Comparison of ENCODE assay signal across 21 cellular contexts in genomic region chr5:98498028-98498427, GRCh38.
"Had no signal": no experiment of that assay in that cellular context is flagged by ENCODE, and none has a peak within 500 bp of the region (broad histone marks: within the 10 kb centered on the region; RNA-seq: fewer than 3 reads in every experiment).

No MANE protein-coding gene starts in this region.

- H3K27ac ChIP-seq: adrenal gland, WERI-Rb-1 had no signal

- H3K27me3 ChIP-seq: adrenal gland had no signal

- FAIRE-seq: RCC 7860 had no signal

- H3K4me3 ChIP-seq: adrenal gland had no signal

- ATAC-seq: activated CD4-positive, CD25-positive, alpha-beta regulatory T cell treated with anti-CD3 and anti-CD28 coated beads, Interleukin-2, amount 50 U/mL, for 24 hours; activated CD8-positive, alpha-beta T cell treated with anti-CD3 and anti-CD28 coated beads for 36 hours; PC-3 had no signal

- DNase-seq: activated CD4-positive, alpha-beta T cell treated with anti-CD3 and anti-CD28 coated beads for 4 hours; activated CD8-positive, alpha-beta memory T cell treated with anti-CD3 and anti-CD28 coated beads, Interleukin-2, amount 50 U/mL, for 4 hours; activated CD8-positive, alpha-beta T cell treated with anti-CD3 and anti-CD28 coated beads for 36 hours; activated naive CD4-positive, alpha-beta T cell treated with anti-CD3 and anti-CD28 coated beads, Interleukin-2, amount 50 U/mL, for 16 hours; activated naive CD8-positive, alpha-beta T cell treated with anti-CD3 and anti-CD28 coated beads, Interleukin-2, amount 10 ng/mL, durations not matched to agents 7 days and 5 days; adrenal gland; anterior cingulate cortex; MM.1S; NCI-H1105; NCI-H1436; NCI-H1694 treated with DMSO at 0.1 percent for 48 hours; NCI-H2029 treated with DMSO at 0.1 percent for 48 hours; NCI-H345; NCI-H510A treated with DMSO at 0.1 percent for 48 hours; NCI-H69; PC-3; SHP77; T-helper 9 cell; WERI-Rb-1 had no signal

- H3K9me3 ChIP-seq: adrenal gland had no signal

- H3K36me3 ChIP-seq: adrenal gland, WERI-Rb-1 had no signal

- H3K4me1 ChIP-seq: adrenal gland had no signal
